26 cellular contexts compared by ENCODE assay signal in the genomic region with DNA sequence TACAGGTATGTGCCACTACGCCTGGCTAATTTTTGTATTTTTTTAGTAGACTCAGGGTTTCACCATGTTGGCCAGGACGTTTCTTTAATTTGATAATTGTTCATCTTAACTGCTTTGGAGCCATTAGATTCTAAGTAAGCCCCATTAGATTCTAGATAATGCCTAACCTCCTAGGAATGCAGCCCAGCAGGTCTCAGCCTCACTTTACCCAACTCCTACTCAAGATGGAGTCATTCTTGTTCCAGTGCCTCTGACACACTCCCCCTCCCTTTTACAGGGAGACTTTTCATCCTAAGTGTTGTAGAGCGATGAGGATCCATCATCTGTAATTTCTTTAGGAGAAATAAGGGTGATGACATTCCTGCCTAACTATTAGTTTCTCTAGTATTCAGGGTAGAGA. TPM values are rescaled to one million over a fixed set of nuclear protein-coding genes. Genes with fewer than 3 reads are reported as not detected.
A peak's percentile ranks its signal among the peaks of the same experiment; 100 is the strongest.
DNase-seq lines count a peak whose midpoint lies in the region; ATAC-seq and TF ChIP-seq lines count a peak whose summit lies in the region.
"Had no signal": no experiment of that assay in that cellular context is flagged by ENCODE, and none has a peak within 500 bp of the region (broad histone marks: within the 10 kb centered on the region; RNA-seq: fewer than 3 reads in every experiment).

No MANE protein-coding gene starts in this region.

- H2AFZ ChIP-seq in PC-9, result no peak overlapping the region
- H2AFZ ChIP-seq in PC-3 (ENCODE audit: low read length), result no peak overlapping the region

- no peaks in the 10 kb centered on the region for H3K36me3 Mint-ChIP-seq in activated naive CD4-positive, alpha-beta T cell treated with anti-CD3 and anti-CD28 coated beads, Interleukin-2, amount 50 U/mL, for 72 hours
- H3K36me3 Mint-ChIP-seq: CD14-positive monocyte; CD4-positive, alpha-beta memory T cell; CD4-positive, CD25-positive, alpha-beta regulatory T cell; CD8-positive, alpha-beta memory T cell had no signal

- intact Hi-C loops in PC-9 (cut with micrococcal nuclease; ENCODE audit: unreplicated experiment) (no loop called here), PC-3 (cut with micrococcal nuclease) (loop anchor here (10.0 kb wide), 3 partner anchors 180 to 310 kb away; no protein-coding TSS in a partner anchor)

- no peaks in the 10 kb centered on the region for H3K36me3 ChIP-seq in HUES6 (ENCODE audit: control insufficient read depth, insufficient read depth, low read length)
- no peaks in the 10 kb centered on the region for H3K36me3 ChIP-seq in PC-9 (ENCODE audit: low read depth)
- peaks cover 4% of the 10 kb centered on the region; the same call in 1 of the 2 replicates for H3K36me3 ChIP-seq in PC-3 (ENCODE audit: low read depth, low read length)
- H3K36me3 ChIP-seq: BE2C, BLaER1 had no signal

- H3K79me2 ChIP-seq in PC-9 (ENCODE audit: low read depth) (no peaks in the 10 kb centered on the region), PC-3 (ENCODE audit: low read length) (no peaks in the 10 kb centered on the region)

- H3K4me2 ChIP-seq in PC-9 (0 out of 2 replicates have a peak overlapping the region, but pooled peaks have one; percentile 1), PC-3 (ENCODE audit: low read length) (no peak overlapping the region)
- H3K4me2 ChIP-seq: BLaER1 had no signal

- no peaks in the 10 kb centered on the region for H3K9me2 ChIP-seq in PC-9 (ENCODE audit: insufficient read depth)
- no peaks in the 10 kb centered on the region for H3K9me2 ChIP-seq in PC-3 (replicated peaks; ENCODE audit: low read length)

- no peak for ATAC-seq in activated naive CD4-positive, alpha-beta T cell treated with anti-CD3 and anti-CD28 coated beads, Interleukin-2, amount 50 U/mL, for 72 hours
- ATAC-seq in PC-3, result no peak
- ATAC-seq: GM12878 had no signal

- POLR2A ChIA-PET in PC-9 (lab: Charles Lee; ENCODE audit: unreplicated experiment) (no interaction called here), PC-3 (lab: Charles Lee; ENCODE audit: unreplicated experiment) (no interaction called here)

- no peaks in the 10 kb centered on the region for H3K9me3 Mint-ChIP-seq in activated naive CD4-positive, alpha-beta T cell treated with anti-CD3 and anti-CD28 coated beads, Interleukin-2, amount 50 U/mL, for 72 hours
- H3K9me3 Mint-ChIP-seq: CD14-positive monocyte; CD4-positive, alpha-beta memory T cell; CD4-positive, CD25-positive, alpha-beta regulatory T cell; CD8-positive, alpha-beta memory T cell had no signal

- H3K9ac ChIP-seq in HUES6 (ENCODE audit: low read length) (peak overlapping the region; percentile 50), PC-3 (ENCODE audit: low read length) (no peak overlapping the region)
- H3K9ac ChIP-seq: BLaER1 had no signal

- TF ChIP-seq CTCF in PC-9 (conservative IDR thresholded peaks at IDR 0.05) (no peak), epithelial cell of esophagus (IDR thresholded peaks at IDR 0.05; ENCODE audit: insufficient read depth, low read depth, low read length, missing control alignments) (no peak), PC-3 (conservative IDR thresholded peaks at IDR 0.05; ENCODE audit: low read depth, low read length) (no peak)

- H3K27me3 ChIP-seq in HUES6 (ENCODE audit: control insufficient read depth, insufficient read depth, low read length) (no peaks in the 10 kb centered on the region), PC-9 (ENCODE audit: insufficient read depth, low read depth) (no peaks in the 10 kb centered on the region), PC-3 (ENCODE audit: low read length) (no peaks in the 10 kb centered on the region)
- H3K27me3 ChIP-seq: BLaER1 had no signal

- no peak overlapping the region for H3K4me3 ChIP-seq in HUES6 (ENCODE audit: low read depth, low read length)
- no peak overlapping the region for H3K4me3 ChIP-seq in PC-9
- H3K4me3 ChIP-seq in epithelial cell of esophagus (ENCODE audit: low read length), result no peak overlapping the region
- no peak overlapping the region for H3K4me3 ChIP-seq in PC-3 (ENCODE audit: low read length)
- H3K4me3 ChIP-seq: BLaER1, GM12878 had no signal

- H3F3A ChIP-seq in PC-9 (ENCODE audit: insufficient read depth, low read depth) (peaks cover 47% of the 10 kb centered on the region), PC-3 (ENCODE audit: low read length, unreplicated experiment) (no peaks in the 10 kb centered on the region)

- no peak for DNase-seq in PC-9
- peak; percentile 55 for DNase-seq in epithelial cell of esophagus (ENCODE audit: low read depth)
- no peak for DNase-seq in activated naive CD4-positive, alpha-beta T cell treated with anti-CD3 and anti-CD28 coated beads, Interleukin-2, amount 50 U/mL, for 72 hours (ENCODE audit: low spot score in 2 of 2)
- DNase-seq in activated naive CD4-positive, alpha-beta T cell (lab: John Stamatoyannopoulos, UW), result no peak
- no peak for DNase-seq in PC-3
- DNase-seq: 8988T; ACHN; BE2C; C1 segment of cervical spinal cord; CD4-positive, alpha-beta memory T cell; CD4-positive, CD25-positive, alpha-beta regulatory T cell; CD8-positive, alpha-beta memory T cell; COR-L47; DMS 273 treated with DMSO at 0.1 percent for 48 hours; DMS153; DMS53; DMS79; DND-41; EL; GDM1 had no signal

- H4K20me1 ChIP-seq in PC-9 (ENCODE audit: insufficient read depth) (no peaks in the 10 kb centered on the region), PC-3 (ENCODE audit: low read length) (no peaks in the 10 kb centered on the region)
- H4K20me1 ChIP-seq: BLaER1 had no signal

- H3K27ac ChIP-seq in HUES6 (ENCODE audit: low read depth, low read length), result peak overlapping the region; percentile 98; the same call in 1 of the 2 replicates
- no peak overlapping the region for H3K27ac ChIP-seq in PC-9
- H3K27ac ChIP-seq in PC-3 (ENCODE audit: low read length), result no peak overlapping the region
- H3K27ac ChIP-seq: BLaER1 had no signal

- BruUV-seq in PC-9 (replicated peaks; lab: Mats Ljungman, UMichigan) (no TSS peak), PC-3 (replicated peaks; lab: Mats Ljungman, UMichigan) (no TSS peak)

- H3K4me1 ChIP-seq in HUES6 (ENCODE audit: control insufficient read depth, insufficient read depth, low read length) (peaks cover 21% of the 10 kb centered on the region; the same call in 1 of the 2 replicates), PC-9 (replicated peaks; ENCODE audit: insufficient read depth) (peaks cover 24% of the 10 kb centered on the region), PC-3 (ENCODE audit: insufficient read depth, low read length) (peaks cover 10% of the 10 kb centered on the region)
- H3K4me1 ChIP-seq: BE2C had no signal

- CTCF ChIA-PET in PC-9 (lab: Charles Lee), result no interaction called here
- CTCF ChIA-PET in PC-3 (lab: Charles Lee), result interaction anchor here (0.5 to 1.0 kb wide), 2 partner anchors 71 to 96 kb away, joined by 3 read pairs; a partner anchor contains a TSS

- H3K27ac Mint-ChIP-seq in activated naive CD4-positive, alpha-beta T cell treated with anti-CD3 and anti-CD28 coated beads, Interleukin-2, amount 50 U/mL, for 72 hours, result no peak overlapping the region
- H3K27ac Mint-ChIP-seq: CD14-positive monocyte; CD4-positive, alpha-beta memory T cell; CD4-positive, CD25-positive, alpha-beta regulatory T cell; CD8-positive, alpha-beta memory T cell had no signal

- H3K9me3 ChIP-seq in HUES6 (ENCODE audit: control insufficient read depth, insufficient read depth, low read depth, low read length), result peaks cover 8% of the 10 kb centered on the region
- no peaks in the 10 kb centered on the region for H3K9me3 ChIP-seq in PC-9 (ENCODE audit: insufficient read depth, low read depth)
- no peaks in the 10 kb centered on the region for H3K9me3 ChIP-seq in PC-3 (ENCODE audit: low read length)
- H3K9me3 ChIP-seq: BE2C, BLaER1 had no signal

RNA-seq across cellular contexts. Expression of a gene that starts 23.7 kb away (rescaled TPM):
- total RNA-seq in PC-9 (2021), result 22.9 and 25.6 TPM in 2 replicates
- total RNA-seq in activated naive CD4-positive, alpha-beta T cell treated with anti-CD3 and anti-CD28 coated beads, Interleukin-2, amount 50 U/mL, for 72 hours, result under 1 TPM in 1 of 2 donors, not detected in 1; 0.64 TPM
- total RNA-seq in PC-3 (2014; rRNA removed), result 10.1 and 13.3 TPM in 2 replicates
- total RNA-seq: A673, G401 had no signal

RNA-seq across cellular contexts. Expression of a gene that starts 34.5 kb away (rescaled TPM):
- 0.80 and 1.5 TPM in 2 replicates for total RNA-seq in PC-9 (2021)
- 10 to 100 TPM in 1 of 2 donors, 1 to 10 TPM in 1; 6.3 to 21.5 TPM for total RNA-seq in activated naive CD4-positive, alpha-beta T cell treated with anti-CD3 and anti-CD28 coated beads, Interleukin-2, amount 50 U/mL, for 72 hours
- 2.3 and 2.4 TPM in 2 replicates for total RNA-seq in PC-3 (2014; rRNA removed)
- total RNA-seq: G401 had no signal
